8 cellular contexts compared by ENCODE assay signal in genomic region chr3:98733778-98734281, GRCh38. TPM values are rescaled to one million over a fixed set of nuclear protein-coding genes. Genes with fewer than 3 reads are reported as not detected.
DNase-seq lines count a peak whose midpoint lies in the region; ATAC-seq and TF ChIP-seq lines count a peak whose summit lies in the region.

No MANE protein-coding gene starts in this region.

- no peak for TF ChIP-seq CTCF in dorsolateral prefrontal cortex (IDR thresholded peaks at IDR 0.05 in 54 of 56, conservative IDR thresholded peaks at IDR 0.05 in 2 of 56; ENCODE audit: low read depth in 1 of 56, partially characterized antibody in 56 of 56)

- DNase-seq in Right ventricle myocardium superior (no peak), Right ventricle myocardium inferior (ENCODE audit: missing footprints) (no peak), NCI-H524 treated with DMSO at 0.1 percent for 48 hours (lab: John Stamatoyannopoulos, UW) (peak; percentile 37), dorsolateral prefrontal cortex (peak in 3 of 10 donors; percentile 12 to 36 (median 20)), HUDEP-2 (lab: John Stamatoyannopoulos, UW; ENCODE audit: unreplicated experiment in 76 of 76) (no peak), amniotic stem cell (lab: John Stamatoyannopoulos, UW) (no peak)
- DNase-seq in stimulated activated CD4-positive, alpha-beta T cell treated with anti-CD3 and anti-CD28 coated beads, Interleukin-2, amount 100 ng/mL, for 24 hours = no peak

- peak overlapping the region in 57 of 59 donors; percentile 17 to 96 (median 89) for H3K27ac ChIP-seq in dorsolateral prefrontal cortex

- no peaks in the 10 kb centered on the region for H3K36me3 ChIP-seq in mucosa of stomach (ENCODE audit: control insufficient read depth, insufficient read depth, low read length)

- intact Hi-C loops in Right ventricle myocardium superior (cut with DNase I) = loop anchor here (2.0 to 5.0 kb wide), 2 partner anchors 29 to 58 kb away; partner anchors contain the start of gene ST3GAL6
- intact Hi-C loops in Right ventricle myocardium inferior (cut with DNase I) = loop anchor here (2.0 to 5.0 kb wide), 4 partner anchors 27 to 132 kb away; no protein-coding TSS in a partner anchor
- intact Hi-C loops in dorsolateral prefrontal cortex (cut with DNase I) = loop anchor here (2.0 to 10.0 kb wide), 7 partner anchors 33 to 168 kb away; partner anchors contain the start of gene DCBLD2 (in 2 of the 2)

- ATAC-seq in Right ventricle myocardium superior (ENCODE audit: poor library complexity) (peak; percentile 31), Right ventricle myocardium inferior (no peak)

- H3K27me3 ChIP-seq in dorsolateral prefrontal cortex (no peaks in the 10 kb centered on the region), mucosa of stomach (ENCODE audit: control insufficient read depth, insufficient read depth, low read length) (peaks cover 35% of the 10 kb centered on the region)

- no peaks in the 10 kb centered on the region for H3K4me1 ChIP-seq in mucosa of stomach (ENCODE audit: control insufficient read depth, insufficient read depth, low read length)

- H3K4me3 ChIP-seq in dorsolateral prefrontal cortex (peak overlapping the region; percentile 64 to 96 (median 87)), mucosa of stomach (ENCODE audit: low read length) (no peak overlapping the region)

- H3K9ac ChIP-seq in mucosa of stomach (ENCODE audit: low read length) = peak overlapping the region; percentile 57

- H3K9me3 ChIP-seq in mucosa of stomach (ENCODE audit: control insufficient read depth, low read length) = no peaks in the 10 kb centered on the region

RNA-seq across cellular contexts. Expression of gene ST3GAL6, which starts 29.3 kb away (rescaled TPM):
- total RNA-seq in Right ventricle myocardium superior = 34.1 TPM
- total RNA-seq in Right ventricle myocardium inferior = 27.1 TPM
- total RNA-seq in dorsolateral prefrontal cortex = 10 to 100 TPM; 14.2 to 56.6 (median 29.9) TPM
